ENCODE assay signal across 8 cellular contexts in genomic region chr20:59030911-59031310, GRCh38. TPM values are rescaled to one million over a fixed set of nuclear protein-coding genes. Genes with fewer than 3 reads are reported as not detected.
DNase-seq lines count a peak whose midpoint lies in the region; ATAC-seq, FAIRE-seq and TF ChIP-seq lines count a peak whose summit lies in the region.

No MANE protein-coding gene starts in this region.

- H3K36me3 ChIP-seq in left ventricle myocardium inferior (peaks cover 62% of the 10 kb centered on the region), GM12878 (ENCODE audit: control insufficient read depth in 2 of 2, insufficient read depth in 2 of 2, low read length in 1 of 2) (peaks cover 5% of the 10 kb centered on the region in 2 experiments)

- H3K9me3 ChIP-seq in left ventricle myocardium inferior (replicated peaks) (no peaks in the 10 kb centered on the region), GM12878 (replicated peaks; ENCODE audit: control insufficient read depth, insufficient read depth, low read length) (no peaks in the 10 kb centered on the region)

- intact Hi-C loops in left ventricle myocardium inferior (cut with micrococcal nuclease) = loop anchor here (10.0 kb wide), 1 partner anchor 156 kb away; no protein-coding TSS in a partner anchor
- intact Hi-C loops in Right ventricle myocardium inferior (cut with DNase I) = loop anchor here (2.0 kb wide), 1 partner anchor 50 kb away; the partner anchor contains the start of gene NELFCD
- intact Hi-C loops in GM12878 (cut with micrococcal nuclease; ENCODE audit: unreplicated experiment) = loop anchor here (5.0 to 10.0 kb wide), 3 partner anchors 46 to 376 kb away; partner anchors contain the start of genes NELFCD and STX16

- H3K79me2 ChIP-seq in GM12878 (ENCODE audit: control insufficient read depth, insufficient read depth, low read length) = peaks cover 57% of the 10 kb centered on the region

- H3K4me2 ChIP-seq in GM12878 (ENCODE audit: control insufficient read depth, insufficient read depth) = peak overlapping the region; percentile 95

- no peak overlapping the region for H3K27ac Mint-ChIP-seq in mesothelial cell of epicardium

- in situ Hi-C loops in GM12878 (cut with MboI) = no loop called here

- no peaks in the 10 kb centered on the region for H3K9me3 Mint-ChIP-seq in mesothelial cell of epicardium

- H3K4me3 ChIP-seq in left ventricle myocardium inferior (peak overlapping the region; percentile 85), GM12878 (peak overlapping the region; percentile 85)

- H3K27me3 Mint-ChIP-seq in mesothelial cell of epicardium (ENCODE audit: low read depth) = no peaks in the 10 kb centered on the region

- FAIRE-seq in GM12878 (lab: Jason Lieb, UNC) = no peak

- no peaks in the 10 kb centered on the region for H3K27me3 ChIP-seq in left ventricle myocardium inferior (ENCODE audit: low read depth)
- H3K27me3 ChIP-seq in GM12878 (replicated peaks in 1 of 2; ENCODE audit: control insufficient read depth in 2 of 2, insufficient read depth in 2 of 2, low read length in 1 of 2) = no peaks in the 10 kb centered on the region

- TF ChIP-seq CTCF in left ventricle myocardium inferior (IDR thresholded peaks at IDR 0.05; ENCODE audit: borderline replicate concordance) (no peak), GM12878 (IDR thresholded peaks at IDR 0.05 in 2 of 3, conservative IDR thresholded peaks at IDR 0.05 in 1 of 3; ENCODE audit: control insufficient read depth in 2 of 3, extremely low read depth in 1 of 3, insufficient read depth in 1 of 3, low read depth in 3 of 3, low read length in 3 of 3) (no peak), mesothelial cell of epicardium (IDR thresholded peaks at IDR 0.05; ENCODE audit: unreplicated experiment) (no peak)

- ATAC-seq in Right ventricle myocardium inferior (no peak), GM12878 (no peak), GM19395 (IDR thresholded peaks at IDR 0.05; ENCODE audit: unreplicated experiment) (no peak)

- CTCF ChIA-PET in GM12878 (lab: Yijun Ruan, JAX) = interaction anchor here (0.9 to 1.9 kb wide), 2 partner anchors 124 to 380 kb away, joined by 3 to 5 read pairs; partner anchors contain the start of gene STX16

- WGBS in GM12878 (ENCODE audit: insufficient coverage, insufficient replicate concordance, low lambda C conversion rate, missing lambda C conversion rate) = 7% methylated on average over 2 of the region's 2 CpGs

- SMC1A ChIA-PET in GM12878 (lab: Charles Lee; ENCODE audit: uncharacterized antibody, unreplicated experiment) = interaction anchor here (0.9 to 2.0 kb wide), 10 partner anchors 9 to 161 kb away, joined by 3 to 22 read pairs (median 7); no protein-coding TSS in a partner anchor

- no peak for DNase-seq in left ventricle myocardium inferior
- DNase-seq in Right ventricle myocardium inferior (ENCODE audit: missing footprints) = no peak
- DNase-seq in GM12878 (ENCODE audit: low read depth, low spot score) = no peak
- DNase-seq in mesothelial cell of epicardium (ENCODE audit: low spot score in 2 of 2, unreplicated experiment in 2 of 2) = no peak
- DNase-seq in cerebellar nuclear complex (lab: John Stamatoyannopoulos, UW) = no peak
- no peak for DNase-seq in amygdala (lab: John Stamatoyannopoulos, UW)
- DNase-seq in GM03348 (ENCODE audit: low spot score) = no peak

- peaks cover 33% of the 10 kb centered on the region for H3K36me3 Mint-ChIP-seq in mesothelial cell of epicardium

- H3K4me1 ChIP-seq in left ventricle myocardium inferior = peaks cover 62% of the 10 kb centered on the region
- H3K4me1 ChIP-seq in GM12878 (ENCODE audit: control insufficient read depth, insufficient read depth, low read length) = no peaks in the 10 kb centered on the region; the same call in 1 of the 2 replicates

- H3K27ac ChIP-seq in left ventricle myocardium inferior (replicated peaks) (peak overlapping the region; percentile 96), GM12878 (ENCODE audit: control insufficient read depth, insufficient read depth) (peak overlapping the region; percentile 90; the same call in 1 of the 2 replicates)

- RAD21 ChIA-PET in GM12878 (lab: Charles Lee; ENCODE audit: unreplicated experiment) = interaction anchor here (1.5 to 2.5 kb wide), 6 partner anchors 13 to 142 kb away, joined by 3 to 19 read pairs (median 10); partner anchors contain the start of gene NELFCD

- POLR2A ChIA-PET in GM12878 (lab: Charles Lee) = interaction anchor here (1.5 to 6.0 kb wide), 6 partner anchors 11 to 123 kb away, joined by 3 to 40 read pairs (median 14); partner anchors contain the start of genes NELFCD and PRELID3B

- no peak overlapping the region for H2AFZ ChIP-seq in GM12878 (ENCODE audit: control insufficient read depth, low read depth, low read length)

- H3K4me1 Mint-ChIP-seq in mesothelial cell of epicardium = peaks cover 35% of the 10 kb centered on the region

- no peak for TF ChIP-seq POLR2A in GM12878 (IDR thresholded peaks at IDR 0.05; ENCODE audit: low read depth, low read length)

- H3K4me3 Mint-ChIP-seq in mesothelial cell of epicardium = peak overlapping the region; percentile 96

- H4K20me1 ChIP-seq in GM12878 (ENCODE audit: control insufficient read depth, insufficient read depth) = no peaks in the 10 kb centered on the region

- no peak for TF ChIP-seq EP300 in GM12878 (IDR thresholded peaks at IDR 0.05; ENCODE audit: borderline replicate concordance in 1 of 2, control insufficient read depth in 1 of 2, low read depth in 2 of 2, low read length in 2 of 2)

- BruUV-seq in GM12878 (replicated peaks; lab: Mats Ljungman, UMichigan) = no TSS peak

- H3K9ac ChIP-seq in GM12878 (ENCODE audit: control insufficient read depth, insufficient read depth, low read length) = peak overlapping the region; percentile 78

- no peak for TF ChIP-seq RAD21 in GM12878 (IDR thresholded peaks at IDR 0.05; ENCODE audit: insufficient read depth, low read depth, low read length)

RNA-seq across cellular contexts. Expression of gene ATP5F1E, which starts 1.2 kb away (rescaled TPM):
- total RNA-seq in left ventricle myocardium inferior = 134 TPM
- 132 TPM for total RNA-seq in Right ventricle myocardium inferior
- 45.3 and 50.2 TPM in 2 replicates for total RNA-seq in GM12878 (2013; cell fraction: nucleolus; rRNA removed)
- total RNA-seq in GM12878 (2014; rRNA removed) = 49.0 and 61.6 TPM in 2 replicates
- total RNA-seq in GM12878 (2014; rRNA removed; fragmentation: Illumina TruSeq; extraction: Trizol) = 96.3 and 96.9 TPM in 2 replicates
- 96.4 and 107 TPM in 2 replicates for total RNA-seq in GM12878 (2021)
- 5.8 TPM for polyA plus RNA-seq in GM12878 (2011; ENCODE audit: low read depth)
- 137 and 138 TPM in 2 replicates for polyA plus RNA-seq in GM12878 (2011; rRNA removed)
- 34.9 and 35.0 TPM in 2 replicates for polyA plus RNA-seq in GM12878 (2011; cell fraction: cytosol; rRNA removed)
- 24.3 and 27.8 TPM in 2 replicates for polyA plus RNA-seq in GM12878 (2011; cell fraction: nucleus; rRNA removed)
- 86.3 and 113 TPM in 2 replicates for polyA plus RNA-seq in GM12878 (2012)
- 35.2 and 53.1 TPM in 2 replicates for polyA plus RNA-seq in GM12878 (2014; fragmentation: Illumina TruSeq; extraction: Trizol)
- 100 to 1,000 TPM; 169 to 219 TPM for polyA plus RNA-seq in GM12878 (2014; fragmentation: Nextera tagmentation; extraction: Ambion mirVana)
- 79.8 and 89.2 TPM in 2 replicates for polyA plus RNA-seq in GM12878 (2014; rRNA removed)
- polyA plus RNA-seq in GM12878 (2016; fragmentation: Nextera tagmentation; extraction: Ambion mirVana) = 100 to 1,000 TPM; 391 to 407 TPM
- polyA minus RNA-seq in GM12878 (2011; rRNA and poly(A)+ RNA removed) = 12.8 and 20.0 TPM in 2 replicates
- polyA minus RNA-seq in GM12878 (2011; cell fraction: cytosol; rRNA and poly(A)+ RNA removed) = 15.2 and 16.2 TPM in 2 replicates
- polyA minus RNA-seq in GM12878 (2011; cell fraction: nucleus; rRNA and poly(A)+ RNA removed) = 38.1 and 48.9 TPM in 2 replicates
- total RNA-seq in mesothelial cell of epicardium = 46.7 to 52.7 TPM (median 47.8 TPM) in 3 replicates

RNA-seq across cellular contexts. Expression of gene PRELID3B, which starts 11.7 kb away (rescaled TPM):
- total RNA-seq in left ventricle myocardium inferior = 46.6 TPM
- 45.7 TPM for total RNA-seq in Right ventricle myocardium inferior
- total RNA-seq in GM12878 (2013; cell fraction: nucleolus; rRNA removed) = 36.3 and 39.0 TPM in 2 replicates
- total RNA-seq in GM12878 (2014; rRNA removed) = 123 and 138 TPM in 2 replicates
- total RNA-seq in GM12878 (2014; rRNA removed; fragmentation: Illumina TruSeq; extraction: Trizol) = 119 and 125 TPM in 2 replicates
- total RNA-seq in GM12878 (2021) = 86.1 and 96.0 TPM in 2 replicates
- 39.7 TPM for polyA plus RNA-seq in GM12878 (2011; ENCODE audit: low read depth)
- polyA plus RNA-seq in GM12878 (2011; rRNA removed) = 114 and 159 TPM in 2 replicates
- polyA plus RNA-seq in GM12878 (2011; cell fraction: cytosol; rRNA removed) = 40.6 and 42.3 TPM in 2 replicates
- polyA plus RNA-seq in GM12878 (2011; cell fraction: nucleus; rRNA removed) = 45.3 and 58.8 TPM in 2 replicates
- 61.1 and 67.2 TPM in 2 replicates for polyA plus RNA-seq in GM12878 (2012)
- polyA plus RNA-seq in GM12878 (2014; fragmentation: Illumina TruSeq; extraction: Trizol) = 98.8 and 123 TPM in 2 replicates
- 100 to 1,000 TPM; 130 to 151 TPM for polyA plus RNA-seq in GM12878 (2014; fragmentation: Nextera tagmentation; extraction: Ambion mirVana)
- polyA plus RNA-seq in GM12878 (2014; rRNA removed) = 72.5 and 73.9 TPM in 2 replicates
- 100 to 1,000 TPM; 141 to 146 TPM for polyA plus RNA-seq in GM12878 (2016; fragmentation: Nextera tagmentation; extraction: Ambion mirVana)
- polyA minus RNA-seq in GM12878 (2011; rRNA and poly(A)+ RNA removed) = 88.3 and 110 TPM in 2 replicates
- polyA minus RNA-seq in GM12878 (2011; cell fraction: cytosol; rRNA and poly(A)+ RNA removed) = 68.4 and 76.6 TPM in 2 replicates
- polyA minus RNA-seq in GM12878 (2011; cell fraction: nucleus; rRNA and poly(A)+ RNA removed) = 32.2 and 42.4 TPM in 2 replicates
- total RNA-seq in mesothelial cell of epicardium = 44.9 to 45.5 TPM (median 45.2 TPM) in 3 replicates

RNA-seq across cellular contexts. Expression of gene TUBB1, which starts 11.7 kb away (rescaled TPM):
- total RNA-seq in left ventricle myocardium inferior (0.30 TPM), Right ventricle myocardium inferior (0.27 TPM), GM12878 (2014; rRNA removed) (0.06 and 0.11 TPM in 2 replicates), GM12878 (2014; rRNA removed; fragmentation: Illumina TruSeq; extraction: Trizol) (0.04 TPM in 1 of 2 replicates, not detected in the other), GM12878 (2021) (not detected in 2 replicates), mesothelial cell of epicardium (not detected in 3 replicates)
- not detected in 2 replicates for total RNA-seq in GM12878 (2013; cell fraction: nucleolus; rRNA removed)
- 0.24 TPM for polyA plus RNA-seq in GM12878 (2011; ENCODE audit: low read depth)
- polyA plus RNA-seq in GM12878 (2011; rRNA removed) (0.03 and 0.07 TPM in 2 replicates), GM12878 (2014; fragmentation: Illumina TruSeq; extraction: Trizol) (0.04 TPM in 1 of 2 replicates, not detected in the other), GM12878 (2014; fragmentation: Nextera tagmentation; extraction: Ambion mirVana) (under 1 TPM in 1 of 2 experiments, not detected in 1; 0.02 TPM), GM12878 (2014; rRNA removed) (0.05 TPM in 1 of 2 replicates, not detected in the other), GM12878 (2016; fragmentation: Nextera tagmentation; extraction: Ambion mirVana) (under 1 TPM; 0.13 to 0.20 TPM)
- polyA plus RNA-seq in GM12878 (2011; cell fraction: cytosol; rRNA removed) = 0.03 TPM in 1 of 2 replicates, not detected in the other
- 0.07 and 0.10 TPM in 2 replicates for polyA plus RNA-seq in GM12878 (2011; cell fraction: nucleus; rRNA removed)
- polyA plus RNA-seq in GM12878 (2012) = 0.21 and 0.34 TPM in 2 replicates
- not detected in 2 replicates for polyA minus RNA-seq in GM12878 (2011; rRNA and poly(A)+ RNA removed)
- not detected in 2 replicates for polyA minus RNA-seq in GM12878 (2011; cell fraction: cytosol; rRNA and poly(A)+ RNA removed)
- 0.12 TPM in 1 of 2 replicates, not detected in the other for polyA minus RNA-seq in GM12878 (2011; cell fraction: nucleus; rRNA and poly(A)+ RNA removed)

RNA-seq across cellular contexts. Expression of gene CTSZ, which starts 23.9 kb away (rescaled TPM):
- total RNA-seq in left ventricle myocardium inferior = 131 TPM
- total RNA-seq in Right ventricle myocardium inferior = 138 TPM
- total RNA-seq in GM12878 (2013; cell fraction: nucleolus; rRNA removed) = 99.1 and 102 TPM in 2 replicates
- total RNA-seq in GM12878 (2014; rRNA removed) = 110 and 139 TPM in 2 replicates
- total RNA-seq in GM12878 (2014; rRNA removed; fragmentation: Illumina TruSeq; extraction: Trizol) = 177 and 192 TPM in 2 replicates
- total RNA-seq in GM12878 (2021) = 225 and 233 TPM in 2 replicates
- 150 TPM for polyA plus RNA-seq in GM12878 (2011; ENCODE audit: low read depth)
- polyA plus RNA-seq in GM12878 (2011; rRNA removed) = 92.8 and 169 TPM in 2 replicates
- polyA plus RNA-seq in GM12878 (2011; cell fraction: cytosol; rRNA removed) = 156 and 185 TPM in 2 replicates
- 103 and 127 TPM in 2 replicates for polyA plus RNA-seq in GM12878 (2011; cell fraction: nucleus; rRNA removed)
- 163 and 223 TPM in 2 replicates for polyA plus RNA-seq in GM12878 (2012)
- 301 and 321 TPM in 2 replicates for polyA plus RNA-seq in GM12878 (2014; fragmentation: Illumina TruSeq; extraction: Trizol)
- polyA plus RNA-seq in GM12878 (2014; fragmentation: Nextera tagmentation; extraction: Ambion mirVana) = 10 to 100 TPM in 1 of 2 experiments, 1 to 10 TPM in 1; 6.0 to 14.0 TPM
- 215 and 256 TPM in 2 replicates for polyA plus RNA-seq in GM12878 (2014; rRNA removed)
- polyA plus RNA-seq in GM12878 (2016; fragmentation: Nextera tagmentation; extraction: Ambion mirVana) = 10 to 100 TPM in 1 of 2 experiments, 1 to 10 TPM in 1; 8.0 to 11.8 TPM
- 135 TPM in 2 replicates for polyA minus RNA-seq in GM12878 (2011; rRNA and poly(A)+ RNA removed)
- 45.5 and 58.7 TPM in 2 replicates for polyA minus RNA-seq in GM12878 (2011; cell fraction: cytosol; rRNA and poly(A)+ RNA removed)
- 34.0 and 64.2 TPM in 2 replicates for polyA minus RNA-seq in GM12878 (2011; cell fraction: nucleus; rRNA and poly(A)+ RNA removed)
- 65.3 to 67.7 TPM (median 65.3 TPM) in 3 replicates for total RNA-seq in mesothelial cell of epicardium

RNA-seq across cellular contexts. Expression of gene NELFCD, which starts 49.9 kb away (rescaled TPM):
- 30.4 TPM for total RNA-seq in left ventricle myocardium inferior
- 30.6 TPM for total RNA-seq in Right ventricle myocardium inferior
- total RNA-seq in GM12878 (2013; cell fraction: nucleolus; rRNA removed) = 125 and 129 TPM in 2 replicates
- total RNA-seq in GM12878 (2014; rRNA removed) = 68.7 and 74.9 TPM in 2 replicates
- 46.3 and 54.3 TPM in 2 replicates for total RNA-seq in GM12878 (2014; rRNA removed; fragmentation: Illumina TruSeq; extraction: Trizol)
- total RNA-seq in GM12878 (2021) = 68.9 and 82.1 TPM in 2 replicates
- 51.2 TPM for polyA plus RNA-seq in GM12878 (2011; ENCODE audit: low read depth)
- polyA plus RNA-seq in GM12878 (2011; rRNA removed) = 76.5 and 86.8 TPM in 2 replicates
- polyA plus RNA-seq in GM12878 (2011; cell fraction: cytosol; rRNA removed) = 82.9 and 107 TPM in 2 replicates
- 243 and 253 TPM in 2 replicates for polyA plus RNA-seq in GM12878 (2011; cell fraction: nucleus; rRNA removed)
- 61.0 and 61.7 TPM in 2 replicates for polyA plus RNA-seq in GM12878 (2012)
- 83.4 and 89.7 TPM in 2 replicates for polyA plus RNA-seq in GM12878 (2014; fragmentation: Illumina TruSeq; extraction: Trizol)
- 10 to 100 TPM in 1 of 2 experiments, 1 to 10 TPM in 1; 8.9 to 16.7 TPM for polyA plus RNA-seq in GM12878 (2014; fragmentation: Nextera tagmentation; extraction: Ambion mirVana)
- polyA plus RNA-seq in GM12878 (2014; rRNA removed) = 79.8 and 83.6 TPM in 2 replicates
- polyA plus RNA-seq in GM12878 (2016; fragmentation: Nextera tagmentation; extraction: Ambion mirVana) = 100 to 1,000 TPM; 107 to 109 TPM
- polyA minus RNA-seq in GM12878 (2011; rRNA and poly(A)+ RNA removed) = 75.0 and 95.0 TPM in 2 replicates
- 24.3 and 31.0 TPM in 2 replicates for polyA minus RNA-seq in GM12878 (2011; cell fraction: cytosol; rRNA and poly(A)+ RNA removed)
- polyA minus RNA-seq in GM12878 (2011; cell fraction: nucleus; rRNA and poly(A)+ RNA removed) = 48.0 and 73.1 TPM in 2 replicates
- 106 to 112 TPM (median 108 TPM) in 3 replicates for total RNA-seq in mesothelial cell of epicardium
